8 cellular contexts compared by ENCODE assay signal in the genomic region with DNA sequence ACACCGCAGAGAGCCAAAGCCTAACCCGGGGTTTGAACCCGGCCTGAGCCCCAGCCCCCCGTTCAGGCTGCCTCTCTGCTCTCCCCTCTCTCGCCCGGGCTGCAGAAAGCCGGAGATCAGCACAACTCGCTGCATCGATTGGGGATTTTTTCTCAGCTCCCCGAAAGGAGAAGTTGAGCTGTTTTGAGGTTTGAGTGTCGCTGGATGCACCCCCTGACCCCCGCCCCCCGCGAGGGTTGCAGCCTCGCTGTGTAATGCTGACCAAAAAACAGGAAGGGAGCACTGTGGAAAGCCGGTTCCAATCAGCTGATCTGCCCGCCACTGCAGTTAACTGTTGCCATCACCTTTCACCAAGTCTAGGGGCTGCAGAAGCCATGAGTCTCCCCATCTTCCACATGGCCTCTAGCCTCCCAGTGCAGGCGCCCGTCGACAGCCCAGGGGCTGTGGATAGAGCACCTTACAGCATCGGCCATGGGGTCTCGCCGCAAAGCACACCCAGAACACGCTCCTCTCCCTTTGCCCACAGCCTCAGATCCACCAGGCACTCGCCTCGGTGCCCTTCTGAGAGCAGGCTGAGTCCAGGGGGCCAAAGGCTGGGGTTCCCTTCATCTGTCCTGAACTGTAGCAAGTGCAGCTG. TPM values are rescaled to one million over a fixed set of nuclear protein-coding genes. Genes with fewer than 3 reads are reported as not detected.
DNase-seq lines count a peak whose midpoint lies in the region; ATAC-seq, FAIRE-seq and TF ChIP-seq lines count a peak whose summit lies in the region.

No MANE protein-coding gene starts in this region.

- H3K27ac Mint-ChIP-seq in stimulated activated effector memory CD8-positive, alpha-beta T cell treated with anti-CD3 and anti-CD28 coated beads, Interleukin-12 subunit alpha, Interleukin-12 subunit beta, amount 100 ng/mL, for 72 hours: peak overlapping the region; percentile 67

- no peak overlapping the region for H3K4me3 Mint-ChIP-seq in stimulated activated effector memory CD8-positive, alpha-beta T cell treated with anti-CD3 and anti-CD28 coated beads, Interleukin-12 subunit alpha, Interleukin-12 subunit beta, amount 100 ng/mL, for 72 hours

- ATAC-seq in stimulated activated effector memory CD8-positive, alpha-beta T cell treated with anti-CD3 and anti-CD28 coated beads, Interleukin-12 subunit alpha, Interleukin-12 subunit beta, amount 100 ng/mL, for 72 hours: no peak
- no peak for ATAC-seq in HG03280 (IDR thresholded peaks at IDR 0.05; ENCODE audit: unreplicated experiment)

- H3K36me3 ChIP-seq in esophagus muscularis mucosa: peaks cover 0 to 45% (median 25%) of the 10 kb centered on the region in 4 donors

- no peaks in the 10 kb centered on the region for H3K9me3 Mint-ChIP-seq in stimulated activated effector memory CD8-positive, alpha-beta T cell treated with anti-CD3 and anti-CD28 coated beads, Interleukin-12 subunit alpha, Interleukin-12 subunit beta, amount 100 ng/mL, for 72 hours

- intact Hi-C loops in esophagus muscularis mucosa (cut with DNase I): no loop called here

- H3K36me3 Mint-ChIP-seq in stimulated activated effector memory CD8-positive, alpha-beta T cell treated with anti-CD3 and anti-CD28 coated beads, Interleukin-12 subunit alpha, Interleukin-12 subunit beta, amount 100 ng/mL, for 72 hours: peaks cover 95% of the 10 kb centered on the region

- H3K27ac ChIP-seq in esophagus muscularis mucosa (replicated peaks in 1 of 4): peak overlapping the region; percentile 38 to 87 (median 80)

- peaks cover 62% of the 10 kb centered on the region for H3K4me1 Mint-ChIP-seq in stimulated activated effector memory CD8-positive, alpha-beta T cell treated with anti-CD3 and anti-CD28 coated beads, Interleukin-12 subunit alpha, Interleukin-12 subunit beta, amount 100 ng/mL, for 72 hours

- no peak for TF ChIP-seq CTCF in esophagus muscularis mucosa (IDR thresholded peaks at IDR 0.05)

- WGBS in esophagus muscularis mucosa: 74% methylated on average over 26 of the region's 26 CpGs

- peak; percentile 59 for DNase-seq in GM19239 (ENCODE audit: insufficient read length, low spot score)
- peak; percentile 81 for DNase-seq in KG1 (lab: John Stamatoyannopoulos, UW)
- DNase-seq in esophagus muscularis mucosa (ENCODE audit: extremely low spot score): no peak
- no peak for DNase-seq in stimulated activated effector memory CD8-positive, alpha-beta T cell treated with anti-CD3 and anti-CD28 coated beads, Interleukin-12 subunit alpha, Interleukin-12 subunit beta, amount 100 ng/mL, for 72 hours (ENCODE audit: low spot score in 2 of 2)
- no peak for DNase-seq in NK-92 (lab: John Stamatoyannopoulos, UW; ENCODE audit: unreplicated experiment)
- no peak for DNase-seq in NCI-H2081 treated with DMSO at 0.1 percent for 48 hours (lab: John Stamatoyannopoulos, UW)
- DNase-seq in GM03348 (ENCODE audit: low spot score): no peak

- FAIRE-seq in GM19239 (lab: Jason Lieb, UNC): peak; percentile 79

- TF ChIP-seq POLR2A in esophagus muscularis mucosa (IDR thresholded peaks at IDR 0.05; ENCODE audit: low read depth): no peak

- H3K9me3 ChIP-seq in esophagus muscularis mucosa: no peaks in the 10 kb centered on the region

- TF ChIP-seq EP300 in esophagus muscularis mucosa (IDR thresholded peaks at IDR 0.05): no peak

- H3K4me3 ChIP-seq in esophagus muscularis mucosa: no peak overlapping the region

- H3K4me1 ChIP-seq in esophagus muscularis mucosa: peaks cover 37 to 74% (median 61%) of the 10 kb centered on the region in 4 donors

- no peaks in the 10 kb centered on the region for H3K27me3 ChIP-seq in esophagus muscularis mucosa

RNA-seq across cellular contexts. Expression of a gene that starts 34.5 kb away (rescaled TPM):
- 10 to 100 TPM; 52.6 to 73.3 (median 57.7) TPM for total RNA-seq in esophagus muscularis mucosa

RNA-seq across cellular contexts. Expression of a gene that starts 34.8 kb away (rescaled TPM):
- total RNA-seq in esophagus muscularis mucosa: 1 to 10 TPM; 3.3 to 6.6 (median 4.6) TPM

Comparison
In these comparisons a context has a peak if more than half of its experiments do, and no peak if none do; other contexts are left out.
1. DNase-seq: peak in GM19239 (single experiment) and KG1 (single experiment); none in esophagus muscularis mucosa (single experiment), stimulated activated effector memory CD8-positive, alpha-beta T cell treated with anti-CD3 and anti-CD28 coated beads, Interleukin-12 subunit alpha, Interleukin-12 subunit beta, amount 100 ng/mL, for 72 hours (0 of 2), NK-92 (single experiment), NCI-H2081 treated with DMSO at 0.1 percent for 48 hours (single experiment) and GM03348 (single experiment).